In the genomic region with DNA sequence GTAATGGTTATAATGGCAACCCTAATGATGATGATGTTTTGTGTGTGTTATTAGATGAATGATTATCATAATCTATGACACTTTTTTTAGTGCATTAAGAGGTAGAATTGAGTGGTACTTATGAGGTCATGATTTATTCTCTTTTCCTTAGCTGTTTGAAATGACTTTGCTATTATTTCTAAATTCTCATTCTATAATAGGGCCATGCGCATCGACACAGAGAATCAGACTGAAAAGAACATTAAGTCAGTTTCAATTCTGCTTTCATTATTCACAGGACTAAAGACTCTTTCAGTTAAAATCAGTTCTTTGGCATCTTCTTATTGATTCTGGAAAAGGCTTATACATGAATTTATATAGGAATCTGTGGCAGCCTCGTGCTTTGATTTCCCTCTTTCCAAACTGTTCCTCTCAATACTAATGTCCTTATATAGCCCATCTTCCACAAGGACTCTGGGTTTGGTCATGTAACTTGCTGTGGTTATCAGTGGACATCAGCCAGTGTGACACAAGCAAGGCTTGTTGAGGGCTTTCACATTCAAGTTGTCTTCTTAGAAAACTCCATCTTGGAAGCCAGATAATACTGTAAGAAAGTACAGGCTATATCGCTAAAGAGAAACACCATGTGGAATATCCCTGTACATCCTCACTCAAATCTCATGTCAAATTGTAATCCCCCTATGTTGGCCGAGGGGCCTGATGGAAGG, we compare ENCODE assay signal across 15 cellular contexts.
DNase-seq lines count a peak whose midpoint lies in the region; ATAC-seq and TF ChIP-seq lines count a peak whose summit lies in the region.
"Had no signal": no experiment of that assay in that cellular context is flagged by ENCODE, and none has a peak within 500 bp of the region (broad histone marks: within the 10 kb centered on the region; RNA-seq: fewer than 3 reads in every experiment).

No MANE protein-coding gene starts in this region.

- no peaks in the 10 kb centered on the region for H3K4me1 ChIP-seq in breast epithelium

- no peak overlapping the region for H3K27ac ChIP-seq in brain microvascular endothelial cell
- no peak overlapping the region for H3K27ac ChIP-seq in breast epithelium
- H3K27ac ChIP-seq: neutrophil had no signal

- no peak for TF ChIP-seq POLR2A in breast epithelium (IDR thresholded peaks at IDR 0.05)

- DNase-seq in medulla oblongata (ENCODE audit: extremely low spot score) (no peak), brain microvascular endothelial cell (no peak), DMS53 treated with DMSO at 0.1 percent for 48 hours (lab: John Stamatoyannopoulos, UW; ENCODE audit: unreplicated experiment) (no peak), breast epithelium (ENCODE audit: low spot score in 2 of 2) (no peak)
- DNase-seq: ACHN; activated CD8-positive, alpha-beta T cell treated with anti-CD3 and anti-CD28 coated beads, Interleukin-2, amount 10 ng/mL, durations not matched to agents 7 days and 5 days; activated naive CD4-positive, alpha-beta T cell treated with Interleukin-2 at 50 U/mL for 16 hours; central memory CD4-positive, alpha-beta T cell; hippocampal formation had no signal

- in situ Hi-C loops in brain microvascular endothelial cell (cut with HindIII; ENCODE audit: low pct_ligation_motif_present, low sequenced_read_pairs), result no loop called here

- intact Hi-C loops in breast epithelium (cut with DNase I; ENCODE audit: low total_unique reads), result no loop called here

- TF ChIP-seq CTCF in brain microvascular endothelial cell (IDR thresholded peaks at IDR 0.05; ENCODE audit: low read depth, low read length, missing control alignments) (no peak), breast epithelium (IDR thresholded peaks at IDR 0.05) (no peak)

- H3K36me3 ChIP-seq in brain microvascular endothelial cell (replicated peaks), result no peaks in the 10 kb centered on the region
- H3K36me3 ChIP-seq in breast epithelium, result no peaks in the 10 kb centered on the region
- H3K36me3 ChIP-seq: neutrophil had no signal

- no peaks in the 10 kb centered on the region for H3K9me3 ChIP-seq in breast epithelium
- H3K9me3 ChIP-seq: neutrophil had no signal

- H3K27me3 ChIP-seq in brain microvascular endothelial cell (replicated peaks) (no peaks in the 10 kb centered on the region), breast epithelium (no peaks in the 10 kb centered on the region)
- H3K27me3 ChIP-seq: neutrophil had no signal

- ATAC-seq in GM18502 (IDR thresholded peaks at IDR 0.05; ENCODE audit: poor library complexity, unreplicated experiment) (peak; percentile 90), GM19455 (IDR thresholded peaks at IDR 0.05; ENCODE audit: unreplicated experiment) (peak; percentile 87), HG02678 (IDR thresholded peaks at IDR 0.05; ENCODE audit: unreplicated experiment) (peak; percentile 79), HG03432 (IDR thresholded peaks at IDR 0.05; ENCODE audit: unreplicated experiment) (peak; percentile 90)
- ATAC-seq: activated CD8-positive, alpha-beta T cell treated with anti-CD3 and anti-CD28 coated beads, Interleukin-2, amount 10 ng/mL, durations not matched to agents 7 days and 5 days; Panc1 had no signal

- no peak overlapping the region for H3K4me3 ChIP-seq in brain microvascular endothelial cell (ENCODE audit: low read depth, low read length)
- H3K4me3 ChIP-seq in breast epithelium, result no peak overlapping the region
